Comparison of ENCODE assay signal across 8 cellular contexts in genomic region chr17:47946929-47947397, GRCh38. TPM values are rescaled to one million over a fixed set of nuclear protein-coding genes. Genes with fewer than 3 reads are reported as not detected.
DNase-seq lines count a peak whose midpoint lies in the region; ATAC-seq and TF ChIP-seq lines count a peak whose summit lies in the region.

No MANE protein-coding gene starts in this region.

- WGBS in liver = 38% methylated on average over 2 of the region's 2 CpGs

- H3K27ac ChIP-seq in liver (ENCODE audit: low read depth in 1 of 2, low read length in 2 of 2) = peak overlapping the region; percentile 59 to 84

- DNase-seq in GM04504 (ENCODE audit: low read depth) = peak; percentile 55
- DNase-seq in NCI-H510A treated with DMSO at 0.1 percent for 48 hours (lab: John Stamatoyannopoulos, UW) = peak; percentile 97
- peak; percentile 91 for DNase-seq in activated CD4-positive, alpha-beta T cell treated with anti-CD3 and anti-CD28 coated beads, Interleukin-2, amount 10 ng/mL, durations not matched to agents 24 days and 14 days
- DNase-seq in choroid plexus epithelial cell (ENCODE audit: low read depth) = peak; percentile 92
- DNase-seq in stimulated activated CD4-positive, alpha-beta T cell treated with anti-CD3 and anti-CD28 coated beads, TNF-alpha, amount 100 ng/mL, for 24 hours (ENCODE audit: low read depth in 3 of 3) = peak; percentile 48 to 80 (median 69)

- peak; percentile 58 to 62 for TF ChIP-seq RAD21 in liver (IDR thresholded peaks at IDR 0.05)

- intact Hi-C loops in activated CD4-positive, alpha-beta T cell treated with anti-CD3 and anti-CD28 coated beads, Interleukin-2, amount 10 ng/mL, durations not matched to agents 24 days and 14 days (cut with micrococcal nuclease) = loop anchor here (10.0 kb wide), 1 partner anchor 158 kb away; the partner anchor contains the start of genes CBX1 and SNX11

- no peaks in the 10 kb centered on the region for H3K27me3 ChIP-seq in liver (ENCODE audit: control insufficient read depth in 4 of 4, insufficient read depth in 4 of 4, low read length in 3 of 4)

- H3K9ac ChIP-seq in liver (ENCODE audit: low read depth in 1 of 2, low read length in 2 of 2) = no peak overlapping the region

- peak overlapping the region; percentile 11 for H3K27ac Mint-ChIP-seq in activated CD4-positive, alpha-beta T cell treated with anti-CD3 and anti-CD28 coated beads, Interleukin-2, amount 10 ng/mL, durations not matched to agents 24 days and 14 days

- no peaks in the 10 kb centered on the region for H3K27me3 Mint-ChIP-seq in activated CD4-positive, alpha-beta T cell treated with anti-CD3 and anti-CD28 coated beads, Interleukin-2, amount 10 ng/mL, durations not matched to agents 24 days and 14 days

- TF ChIP-seq CTCF in choroid plexus epithelial cell (conservative IDR thresholded peaks at IDR 0.05; ENCODE audit: low read depth, low read length) = peak; percentile 91
- TF ChIP-seq CTCF in liver (IDR thresholded peaks at IDR 0.05; ENCODE audit: low read depth, low read length, missing input control) = peak; percentile 85

- H3K9me3 ChIP-seq in liver (ENCODE audit: control insufficient read depth in 4 of 4, low read length in 3 of 4) = no peaks in the 10 kb centered on the region

- H3K36me3 ChIP-seq in liver (ENCODE audit: control insufficient read depth in 4 of 4, insufficient read depth in 3 of 4, low read depth in 1 of 4, low read length in 3 of 4) = peaks cover 0 to 7% (median 4%) of the 10 kb centered on the region in 4 donors

- peaks cover 21 to 87% (median 78%) of the 10 kb centered on the region in 4 donors for H3K4me1 ChIP-seq in liver (ENCODE audit: control insufficient read depth in 4 of 4, insufficient read depth in 4 of 4, low read length in 3 of 4)

- no peak overlapping the region for H3K4me3 Mint-ChIP-seq in activated CD4-positive, alpha-beta T cell treated with anti-CD3 and anti-CD28 coated beads, Interleukin-2, amount 10 ng/mL, durations not matched to agents 24 days and 14 days

- H3K4me3 ChIP-seq in choroid plexus epithelial cell (ENCODE audit: low read depth, low read length) (no peak overlapping the region), liver (ENCODE audit: low read depth in 1 of 3, low read length in 3 of 3) (no peak overlapping the region)

- H3K4me1 Mint-ChIP-seq in activated CD4-positive, alpha-beta T cell treated with anti-CD3 and anti-CD28 coated beads, Interleukin-2, amount 10 ng/mL, durations not matched to agents 24 days and 14 days = peaks cover 46% of the 10 kb centered on the region

- ATAC-seq in HG03432 (IDR thresholded peaks at IDR 0.05; ENCODE audit: unreplicated experiment) = peak; percentile 42
- ATAC-seq in HG02763 (IDR thresholded peaks at IDR 0.05; ENCODE audit: unreplicated experiment) = no peak

- H3K36me3 Mint-ChIP-seq in activated CD4-positive, alpha-beta T cell treated with anti-CD3 and anti-CD28 coated beads, Interleukin-2, amount 10 ng/mL, durations not matched to agents 24 days and 14 days (ENCODE audit: low read depth) = peaks cover 33% of the 10 kb centered on the region

- no peaks in the 10 kb centered on the region for H3K9me3 Mint-ChIP-seq in activated CD4-positive, alpha-beta T cell treated with anti-CD3 and anti-CD28 coated beads, Interleukin-2, amount 10 ng/mL, durations not matched to agents 24 days and 14 days

TF ChIP-seq in liver, 16 proteins besides CTCF, POLR2A, EP300 and RAD21:
- TF ChIP-seq REST (IDR thresholded peaks at IDR 0.05) (no peak), EGR1 (IDR thresholded peaks at IDR 0.05; ENCODE audit: low read depth in 2 of 2) (peak in 1 of 2 donors; percentile 44), GABPA (IDR thresholded peaks at IDR 0.05 in 1 of 2, conservative IDR thresholded peaks at IDR 0.05 in 1 of 2) (peak in 1 of 2 donors; percentile 10), FOXA2 (IDR thresholded peaks at IDR 0.05) (no peak), ZBTB33 (IDR thresholded peaks at IDR 0.05) (peak; percentile 22), HNF4A (conservative IDR thresholded peaks at IDR 0.05) (peak; percentile 45 to 58), TAF1 (conservative IDR thresholded peaks at IDR 0.05) (no peak), SP1 (IDR thresholded peaks at IDR 0.05) (peak; percentile 54), JUND (IDR thresholded peaks at IDR 0.05) (peak; percentile 93 to 95), NR2F2 (IDR thresholded peaks at IDR 0.05) (no peak), ATF3 (IDR thresholded peaks at IDR 0.05) (peak; percentile 59), YY1 (IDR thresholded peaks at IDR 0.05) (peak; percentile 56), HNF4G (IDR thresholded peaks at IDR 0.05) (no peak), FOXA1 (IDR thresholded peaks at IDR 0.05) (no peak), MAX (IDR thresholded peaks at IDR 0.05) (peak; percentile 62), RXRA (IDR thresholded peaks at IDR 0.05) (peak in 1 of 2 donors; percentile 41)

RNA-seq across cellular contexts. Expression of gene PNPO, which starts 5.6 kb away (rescaled TPM):
- 61.5 and 69.4 TPM in 2 replicates for total RNA-seq in activated CD4-positive, alpha-beta T cell treated with anti-CD3 and anti-CD28 coated beads, Interleukin-2, amount 10 ng/mL, durations not matched to agents 24 days and 14 days
- total RNA-seq in liver = 100 to 1,000 TPM in 1 of 2 donors, 10 to 100 TPM in 1; 27.8 to 102 TPM
- 10 to 100 TPM; 49.7 to 52.9 TPM for polyA plus RNA-seq in liver

RNA-seq across cellular contexts. Expression of gene PRR15L, which starts 10.7 kb away (rescaled TPM):
- total RNA-seq in activated CD4-positive, alpha-beta T cell treated with anti-CD3 and anti-CD28 coated beads, Interleukin-2, amount 10 ng/mL, durations not matched to agents 24 days and 14 days = not detected in 2 replicates
- 10 to 100 TPM in 1 of 2 donors, 1 to 10 TPM in 1; 1.9 to 11.0 TPM for total RNA-seq in liver
- 1 to 10 TPM in 1 of 2 donors, under 1 TPM in 1; 0.83 to 1.8 TPM for polyA plus RNA-seq in liver

RNA-seq across cellular contexts. Expression of gene CDK5RAP3, which starts 23.9 kb away (rescaled TPM):
- 192 and 202 TPM in 2 replicates for total RNA-seq in activated CD4-positive, alpha-beta T cell treated with anti-CD3 and anti-CD28 coated beads, Interleukin-2, amount 10 ng/mL, durations not matched to agents 24 days and 14 days
- total RNA-seq in liver = 100 to 1,000 TPM in 1 of 2 donors, 10 to 100 TPM in 1; 44.6 to 120 TPM
- 10 to 100 TPM; 52.7 to 96.8 TPM for polyA plus RNA-seq in liver

RNA-seq across cellular contexts. Expression of gene SP2, which starts 50.9 kb away (rescaled TPM):
- 18.3 and 21.7 TPM in 2 replicates for total RNA-seq in activated CD4-positive, alpha-beta T cell treated with anti-CD3 and anti-CD28 coated beads, Interleukin-2, amount 10 ng/mL, durations not matched to agents 24 days and 14 days
- 1 to 10 TPM; 2.2 to 3.5 TPM for total RNA-seq in liver
- polyA plus RNA-seq in liver = 1 to 10 TPM; 4.1 to 5.7 TPM
